Comparison of ENCODE assay signal across 23 cellular contexts in the genomic region with DNA sequence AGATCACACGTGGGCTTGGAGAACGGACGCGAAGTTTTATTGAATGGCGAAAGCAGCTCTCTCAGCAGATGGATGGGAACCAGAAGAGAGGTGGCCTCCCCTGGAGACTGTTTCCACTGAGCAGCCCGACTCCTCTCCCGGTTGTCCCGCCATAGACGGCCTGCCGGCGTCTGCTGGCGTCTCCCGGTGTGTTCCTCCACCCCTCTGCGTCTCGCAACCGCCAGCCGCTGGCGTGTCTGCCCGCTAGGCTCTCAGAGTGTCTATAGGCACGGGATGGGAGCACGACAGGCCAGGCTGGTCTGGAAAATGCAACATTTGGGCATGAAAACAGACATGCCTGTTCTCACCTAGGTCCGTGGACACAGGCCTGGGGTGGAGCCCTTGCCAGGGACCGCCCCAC.
"Had no signal": no experiment of that assay in that cellular context is flagged by ENCODE, and none has a peak within 500 bp of the region (broad histone marks: within the 10 kb centered on the region; RNA-seq: fewer than 3 reads in every experiment).

No MANE protein-coding gene starts in this region.

- DNase-seq: naive thymus-derived CD8-positive, alpha-beta T cell; nephron progenitor cell; occipital lobe; ovary; psoas muscle; right cardiac atrium; right lobe of liver; sigmoid colon; small intestine; stimulated activated CD4-positive, alpha-beta T cell treated with anti-CD3 and anti-CD28 coated beads, Interleukin-15, amount 100 ng/mL, for 24 hours; stimulated activated CD4-positive, alpha-beta T cell treated with anti-CD3 and anti-CD28 coated beads, Interleukin-2, amount 100 ng/mL, for 24 hours; stimulated activated CD4-positive, alpha-beta T cell treated with anti-CD3 and anti-CD28 coated beads, Interleukin-2, amount 100 ng/mL, for 48 hours; stimulated activated CD4-positive, alpha-beta T cell treated with anti-CD3 and anti-CD28 coated beads, Interleukin-4, amount 100 ng/mL, for 24 hours; stimulated activated naive B cell treated with anti-CD40 and anti-IgM and Interleukin-4, amounts not matched to agents 10 μg/mL and 1 μg/mL and 100 μg/mL, for 72 hours; stimulated activated naive CD4-positive, alpha-beta T cell treated with Interleukin-2 at 50 U/mL for 16 hours; stomach; thyroid gland; trophoblast cell had no signal

- H2AFZ ChIP-seq: parathyroid adenoma had no signal

- H3K4me1 ChIP-seq: parathyroid adenoma, psoas muscle, right lobe of liver, stomach, thyroid gland, tibial nerve, upper lobe of left lung, vagina had no signal

- H3K36me3 ChIP-seq: ovary, right lobe of liver, sigmoid colon, stomach, thoracic aorta, thyroid gland, tibial nerve, upper lobe of left lung, vagina had no signal

- H3K4me3 ChIP-seq: ovary, psoas muscle, right lobe of liver, sigmoid colon, stomach, thoracic aorta, thyroid gland, tibial nerve, upper lobe of left lung, vagina had no signal

- H3K9me3 ChIP-seq: ovary, psoas muscle, right lobe of liver, sigmoid colon, stomach, thoracic aorta, thyroid gland, tibial nerve, upper lobe of left lung, vagina had no signal

- H3K27ac ChIP-seq: ovary, parathyroid adenoma, psoas muscle, right lobe of liver, sigmoid colon, stomach, thoracic aorta, thyroid gland, tibial nerve, upper lobe of left lung, vagina had no signal

- H3K27me3 ChIP-seq: ovary, right lobe of liver, sigmoid colon, stomach, thyroid gland, tibial nerve, upper lobe of left lung, vagina had no signal

- H3K79me2 ChIP-seq: parathyroid adenoma had no signal
